ENCODE assay signal across 8 cellular contexts in genomic region chr1:173868266-173869107, GRCh38. TPM values are rescaled to one million over a fixed set of nuclear protein-coding genes. Genes with fewer than 3 reads are reported as not detected.
DNase-seq lines count a peak whose midpoint lies in the region; ATAC-seq, FAIRE-seq and TF ChIP-seq lines count a peak whose summit lies in the region.

ZBTB37 (plus strand) TSS chr1:173868380; CDS start chr1:173870226, 1,846 bp downstream.

- in situ Hi-C loops in SK-MEL-5 (cut with HindIII; ENCODE audit: low pct_unique_long_range_greater_than_20kb, low sequenced_read_pairs), result no loop called here

- no peak for FAIRE-seq in pancreas (lab: Jason Lieb, UNC)

- peak; percentile 80 to 87 (median 84) for ATAC-seq in pancreas

- peaks cover 0 to 26% (median 20%) of the 10 kb centered on the region in 3 donors for H3K36me3 ChIP-seq in pancreas
- H3K36me3 ChIP-seq in tibial artery, result peaks cover 23 to 39% (median 39%) of the 10 kb centered on the region in 3 donors

- TF ChIP-seq CTCF in HFFc6 (IDR thresholded peaks at IDR 0.05) (no peak), NB4 (IDR thresholded peaks at IDR 0.05; ENCODE audit: low read depth, low read length) (no peak), glutamatergic neuron (IDR thresholded peaks at IDR 0.05; ENCODE audit: partially characterized antibody, unreplicated experiment) (no peak), pancreas (IDR thresholded peaks at IDR 0.05) (no peak), tibial artery (IDR thresholded peaks at IDR 0.05) (no peak)

- peak within 1 kb of the TSS; percentile 97 for H3K4me3 ChIP-seq in NB4 (ENCODE audit: low read depth, low read length)
- peak within 1 kb of the TSS; percentile 59 to 78 (median 72) for H3K4me3 ChIP-seq in pancreas
- peak within 1 kb of the TSS; percentile 80 to 81 for H3K4me3 ChIP-seq in tibial artery

- H3K36me3 Mint-ChIP-seq in HFFc6 (ENCODE audit: low read depth), result peaks cover 63% of the 10 kb centered on the region
- H3K36me3 Mint-ChIP-seq in glutamatergic neuron (ENCODE audit: unreplicated experiment), result peaks cover 4% of the 10 kb centered on the region

- H3K4me3 Mint-ChIP-seq in HFFc6 (peak within 1 kb of the TSS; percentile 99), glutamatergic neuron (ENCODE audit: unreplicated experiment) (peak within 1 kb of the TSS; percentile 98)

- H3K27ac ChIP-seq in pancreas (peak within 1 kb of the TSS; percentile 90 to 99 (median 96)), tibial artery (peak within 1 kb of the TSS; percentile 94 to 95)

- peaks cover 18% of the 10 kb centered on the region for H3K9me3 Mint-ChIP-seq in HFFc6
- peaks cover 12% of the 10 kb centered on the region for H3K9me3 Mint-ChIP-seq in glutamatergic neuron (ENCODE audit: unreplicated experiment)

- DNase-seq in GF-D8 (lab: John Stamatoyannopoulos, UW), result peak; percentile 63
- DNase-seq in HFFc6, result no peak
- peak; percentile 91 for DNase-seq in NB4 (ENCODE audit: low read depth)
- peak; percentile 87 for DNase-seq in SK-MEL-5 (ENCODE audit: low read depth, low spot score)
- DNase-seq in activated naive CD4-positive, alpha-beta T cell treated with Interleukin-2 at 50 U/mL for 16 hours, result peak; percentile 93
- DNase-seq in glutamatergic neuron, result peak; percentile 87
- peak; percentile 94 to 98 (median 96) for DNase-seq in pancreas
- peak in 1 of 2 donors; percentile 72 for DNase-seq in tibial artery

- no peaks in the 10 kb centered on the region for H3K27me3 ChIP-seq in pancreas
- H3K27me3 ChIP-seq in tibial artery, result no peaks in the 10 kb centered on the region

- H3K4me1 ChIP-seq in pancreas, result peaks cover 10 to 30% (median 27%) of the 10 kb centered on the region in 3 donors
- H3K4me1 ChIP-seq in tibial artery, result peaks cover 0 to 33% (median 9%) of the 10 kb centered on the region in 4 donors

- 0 to 1% methylated on average over 41 to 54 of the region's 54 CpGs for WGBS in pancreas, 2 donors

- no peak for TF ChIP-seq POLR2A in NB4 (IDR thresholded peaks at IDR 0.05; ENCODE audit: extremely low read depth, insufficient read length)

- H3K27me3 Mint-ChIP-seq in HFFc6 (ENCODE audit: insufficient read depth), result peaks cover 24% of the 10 kb centered on the region
- peaks cover 7% of the 10 kb centered on the region for H3K27me3 Mint-ChIP-seq in glutamatergic neuron (ENCODE audit: unreplicated experiment)

- intact Hi-C loops in pancreas (cut with DNase I) (no loop called here), tibial artery (cut with DNase I; ENCODE audit: low total_unique reads) (loop anchor here (2.0 to 10.0 kb wide), 3 partner anchors 41 to 392 kb away; partner anchors contain the start of genes PRDX6 and RC3H1)

- H3K9me3 ChIP-seq in pancreas (no peaks in the 10 kb centered on the region), tibial artery (no peaks in the 10 kb centered on the region)

- H3K4me1 Mint-ChIP-seq in HFFc6 (ENCODE audit: low read depth) (peaks cover 62% of the 10 kb centered on the region), glutamatergic neuron (ENCODE audit: low read depth, unreplicated experiment) (peaks cover 18% of the 10 kb centered on the region)

- H3K27ac Mint-ChIP-seq in HFFc6, result peak within 1 kb of the TSS; percentile 97
- peak within 1 kb of the TSS; percentile 99 for H3K27ac Mint-ChIP-seq in glutamatergic neuron (ENCODE audit: unreplicated experiment)

RNA-seq across cellular contexts. Expression of gene ZBTB37, which starts in this region (rescaled TPM):
- total RNA-seq in HFFc6 (2021; fragmentation: NEBNext Ultra II Directional; extraction: Animal tissue kit (Norgen Biotek cat#: 25700)), result 1 to 10 TPM; 4.9 to 6.6 (median 6.0) TPM
- 8.0 and 8.3 TPM in 2 replicates for total RNA-seq in SK-MEL-5 (2014; rRNA removed; shearing (Covaris generic))
- polyA plus RNA-seq in SK-MEL-5 (2015; cell fraction: cytosol; rRNA removed), result 2.0 TPM in 2 replicates
- 9.6 and 11.7 TPM in 2 replicates for polyA plus RNA-seq in SK-MEL-5 (2015; cell fraction: nucleus; rRNA removed)
- total RNA-seq in glutamatergic neuron (ENCODE audit: unreplicated experiment) (11.7 TPM), pancreas (1 to 10 TPM; 3.8 to 7.0 (median 4.4) TPM)
- polyA plus RNA-seq in pancreas, result 1 to 10 TPM; 1.2 to 1.3 TPM
